Comparison of ENCODE assay signal across 21 cellular contexts in the genomic region with DNA sequence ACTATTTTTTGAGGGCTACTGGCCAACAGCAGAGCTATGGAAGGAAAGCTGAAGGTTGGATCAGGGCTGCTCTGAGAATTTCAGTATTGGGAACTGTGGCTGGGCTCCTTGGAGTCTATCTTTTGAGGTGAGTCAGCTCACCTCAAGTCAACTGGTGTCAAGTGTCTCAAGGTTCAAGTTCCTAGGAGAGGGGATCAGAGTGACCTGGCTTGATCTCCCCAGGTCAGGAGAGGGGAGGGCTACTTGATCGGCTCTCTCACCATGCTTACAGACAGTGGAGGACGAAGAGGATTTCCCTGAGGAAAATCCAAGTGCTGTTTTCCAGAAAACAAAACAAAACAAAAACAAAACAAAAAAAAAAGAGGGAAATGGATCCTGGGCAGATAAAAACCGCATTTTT.
"Had no signal": no experiment of that assay in that cellular context is flagged by ENCODE, and none has a peak within 500 bp of the region (broad histone marks: within the 10 kb centered on the region; RNA-seq: fewer than 3 reads in every experiment).

No MANE protein-coding gene starts in this region.

- H3K79me2 ChIP-seq: hepatocyte had no signal

- H3K27ac Mint-ChIP-seq: dendritic cell treated with granulocyte-macrophage colony-stimulating factor and Interleukin-4, amounts not matched to agents 40 ng/mL and 50 ng/mL, for 4 days; mesothelial cell of epicardium; naive thymus-derived CD8-positive, alpha-beta T cell had no signal

- H3K4me1 Mint-ChIP-seq: mesothelial cell of epicardium; naive B cell; naive thymus-derived CD8-positive, alpha-beta T cell had no signal

- H3K4me2 ChIP-seq: hepatocyte had no signal

- H3K27ac ChIP-seq: colonic mucosa, dorsolateral prefrontal cortex, esophagus muscularis mucosa, foreskin keratinocyte, gastroesophageal sphincter, heart left ventricle, hepatocyte, left lung, lower lobe of right lung had no signal

- H3K9me3 Mint-ChIP-seq: dendritic cell treated with granulocyte-macrophage colony-stimulating factor and Interleukin-4, amounts not matched to agents 40 ng/mL and 50 ng/mL, for 4 days; mesothelial cell of epicardium; naive B cell; naive thymus-derived CD8-positive, alpha-beta T cell had no signal

- H3K4me3 Mint-ChIP-seq: dendritic cell treated with granulocyte-macrophage colony-stimulating factor and Interleukin-4, amounts not matched to agents 40 ng/mL and 50 ng/mL, for 4 days; mesothelial cell of epicardium; naive B cell; naive thymus-derived CD8-positive, alpha-beta T cell had no signal

- H3K36me3 Mint-ChIP-seq: mesothelial cell of epicardium; naive B cell; naive thymus-derived CD8-positive, alpha-beta T cell had no signal

- DNase-seq: colonic mucosa; cortex of kidney; dorsolateral prefrontal cortex; effector CD4-positive, alpha-beta T cell; effector memory CD4-positive, alpha-beta T cell; foreskin keratinocyte; heart left ventricle; hypothalamus; left cardiac atrium; left lung; left ventricle myocardium superior; lower lobe of right lung; mesenchymal stem cell; mucosa of descending colon; naive B cell; naive thymus-derived CD8-positive, alpha-beta T cell had no signal

- H3K4me1 ChIP-seq: colonic mucosa, foreskin keratinocyte, heart left ventricle, left lung, lower lobe of right lung had no signal

- H2AFZ ChIP-seq: hepatocyte had no signal

- ATAC-seq: foreskin keratinocyte; gastroesophageal sphincter; heart left ventricle; left cardiac atrium; left lung; left ventricle myocardium superior; lower lobe of right lung; mucosa of descending colon; naive thymus-derived CD8-positive, alpha-beta T cell had no signal

- H3K27me3 ChIP-seq: colonic mucosa, esophagus muscularis mucosa, gastroesophageal sphincter, heart left ventricle, hepatocyte, left lung had no signal

- H3K9me3 ChIP-seq: colonic mucosa, esophagus muscularis mucosa, gastroesophageal sphincter, heart left ventricle, left lung, lower lobe of right lung, mucosa of descending colon had no signal
